ENCODE assay signal across 8 cellular contexts in the genomic region with DNA sequence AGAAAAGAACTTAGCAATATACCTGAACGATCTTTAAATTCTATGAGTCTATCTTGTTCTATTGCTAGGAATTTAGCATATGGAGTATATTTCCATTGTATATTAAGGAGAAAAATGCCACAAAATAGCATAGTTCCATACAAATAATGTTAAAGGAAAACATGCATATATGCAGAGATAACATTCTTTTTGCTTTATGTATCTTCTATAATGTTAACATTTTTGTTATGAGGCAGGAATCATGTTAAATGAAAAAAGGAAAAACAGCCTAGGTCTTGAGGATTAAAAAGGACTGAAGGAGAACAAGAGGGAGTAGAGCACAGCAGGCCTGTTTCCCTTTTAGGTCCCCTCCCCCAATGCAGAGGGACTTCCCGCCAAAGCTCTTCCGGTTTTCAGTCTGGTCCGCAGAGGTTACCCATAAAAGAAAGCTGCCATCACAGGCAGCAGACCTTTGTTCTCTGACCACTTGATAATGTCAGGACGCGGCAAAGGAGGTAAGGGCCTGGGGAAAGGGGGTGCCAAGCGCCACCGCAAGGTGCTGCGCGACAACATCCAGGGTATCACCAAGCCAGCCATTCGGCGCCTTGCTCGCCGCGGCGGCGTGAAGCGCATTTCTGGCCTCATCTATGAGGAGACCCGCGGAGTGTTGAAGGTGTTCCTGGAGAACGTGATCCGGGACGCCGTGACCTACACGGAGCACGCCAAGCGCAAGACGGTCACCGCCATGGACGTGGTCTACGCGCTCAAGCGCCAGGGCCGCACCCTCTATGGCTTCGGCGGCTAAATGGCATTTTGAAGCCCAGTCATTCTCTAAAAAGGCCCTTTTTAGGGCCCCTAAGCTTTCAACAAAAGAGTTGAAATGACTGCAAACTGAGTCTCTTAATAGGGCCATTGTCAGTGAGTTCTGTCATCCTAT.
DNase-seq lines count a peak whose midpoint lies in the region; ATAC-seq lines count a peak whose summit lies in the region.

No MANE protein-coding gene starts in this region.

- peak; percentile 64 for ATAC-seq in GM19452 (IDR thresholded peaks at IDR 0.05; ENCODE audit: unreplicated experiment)

- DNase-seq in CD1c-positive myeloid dendritic cell (ENCODE audit: extremely low spot score) (peak; percentile 77), HK-2 (ENCODE audit: unreplicated experiment) (peak; percentile 76), UCSD-AML1 (lab: John Stamatoyannopoulos, UW; ENCODE audit: unreplicated experiment) (peak; percentile 79), left kidney (ENCODE audit: low read depth, low spot score) (peak; percentile 97), H4 (ENCODE audit: low spot score) (no peak)
- peak; percentile 68 for DNase-seq in central memory CD4-positive, alpha-beta T cell
- DNase-seq in stimulated activated CD4-positive, alpha-beta T cell treated with anti-CD3 and anti-CD28 coated beads, TNF-alpha, amount 100 ng/mL, for 48 hours (ENCODE audit: low read depth in 3 of 3): peak; percentile 51 to 68 (median 66)
